ENCODE assay signal across 17 cellular contexts in the genomic region with DNA sequence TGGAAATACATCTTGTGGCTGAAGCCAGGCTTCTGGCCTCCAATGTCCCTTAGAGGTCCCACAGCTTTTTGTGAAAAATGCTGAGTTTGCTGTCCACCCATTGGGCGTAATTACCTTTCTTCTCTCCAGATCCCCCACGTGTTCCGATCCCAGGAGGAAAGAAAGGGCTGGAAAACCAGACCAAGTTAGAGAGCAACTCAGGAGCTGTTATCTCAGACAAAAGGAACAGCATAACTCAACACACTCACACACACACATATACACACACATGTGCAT.
DNase-seq lines count a peak whose midpoint lies in the region; ATAC-seq, FAIRE-seq and TF ChIP-seq lines count a peak whose summit lies in the region.
"Had no signal": no experiment of that assay in that cellular context is flagged by ENCODE, and none has a peak within 500 bp of the region (broad histone marks: within the 10 kb centered on the region; RNA-seq: fewer than 3 reads in every experiment).

No MANE protein-coding gene starts in this region.

- no peak overlapping the region for H4K8ac ChIP-seq in IMR-90 (ENCODE audit: low read depth in 2 of 2, low read length in 2 of 2)
- H4K8ac ChIP-seq in mesenchymal stem cell (ENCODE audit: low read length): peak overlapping the region; percentile 37

- no peak for TF ChIP-seq EP300 in A549 (IDR thresholded peaks at IDR 0.05)

- H3K36me3 ChIP-seq in right atrium auricular region (no peaks in the 10 kb centered on the region), IMR-90 (ENCODE audit: control insufficient read depth, insufficient read depth, low read length) (no peaks in the 10 kb centered on the region), mesenchymal stem cell (ENCODE audit: control insufficient read depth in 1 of 2, insufficient read depth in 2 of 2, low read depth in 1 of 2, low read length in 2 of 2) (no peaks in the 10 kb centered on the region), WERI-Rb-1 (no peaks in the 10 kb centered on the region)

- H2AK5ac ChIP-seq in IMR-90 (ENCODE audit: low read depth, low read length) (peak overlapping the region; percentile 17; the same call in 1 of the 2 replicates), mesenchymal stem cell (ENCODE audit: low read length, severe bottlenecking) (no peak overlapping the region)

- no peak overlapping the region for H3K56ac ChIP-seq in IMR-90 (ENCODE audit: extremely low read depth, insufficient read depth, low read length)

- peak; percentile 34 for ATAC-seq in Right ventricle myocardium inferior
- ATAC-seq in A549: no peak
- no peak for ATAC-seq in IMR-90 (ENCODE audit: low read depth)
- ATAC-seq: CD8-positive, alpha-beta T cell had no signal

- H2BK12ac ChIP-seq in mesenchymal stem cell (ENCODE audit: low read length in 2 of 2): peak overlapping the region in 1 of 2 experiments; percentile 31

- no peak overlapping the region for H3K4me3 ChIP-seq in right atrium auricular region
- H3K4me3 ChIP-seq in A549: no peak overlapping the region
- H3K4me3 ChIP-seq in IMR-90 (ENCODE audit: insufficient read depth, low read depth, low read length): no peak overlapping the region
- no peak overlapping the region for H3K4me3 ChIP-seq in mesenchymal stem cell (ENCODE audit: insufficient read depth in 1 of 2, low read depth in 1 of 2, low read length in 2 of 2)
- no peak overlapping the region for H3K4me3 ChIP-seq in WERI-Rb-1 (ENCODE audit: low read depth, low read length)

- CTCF ChIA-PET in A549 (lab: Yijun Ruan, JAX): no interaction called here
- CTCF ChIA-PET in IMR-90 (lab: Yijun Ruan, JAX): no interaction called here

- H3K4ac ChIP-seq in IMR-90 (ENCODE audit: low read depth, low read length) (no peak overlapping the region), mesenchymal stem cell (ENCODE audit: low read depth in 1 of 2, low read length in 2 of 2) (peak overlapping the region in 1 of 2 experiments; percentile 61)

- H3K9ac ChIP-seq in IMR-90 (ENCODE audit: low read depth, low read length) (no peak overlapping the region), mesenchymal stem cell (ENCODE audit: low read length) (peak overlapping the region; percentile 44)

- TF ChIP-seq CTCF in right atrium auricular region (IDR thresholded peaks at IDR 0.05): no peak
- TF ChIP-seq CTCF in A549 (IDR thresholded peaks at IDR 0.05): no peak
- TF ChIP-seq CTCF in IMR-90 (conservative IDR thresholded peaks at IDR 0.05; ENCODE audit: low read depth, low read length): no peak
- no peak for TF ChIP-seq CTCF in WERI-Rb-1 (IDR thresholded peaks at IDR 0.05; ENCODE audit: low read depth, low read length)
- TF ChIP-seq CTCF in GM20000 (IDR thresholded peaks at IDR 0.05; ENCODE audit: extremely low read depth, missing control alignments): no peak

- H3K4me2 ChIP-seq in A549 (no peak overlapping the region), IMR-90 (ENCODE audit: low read depth, low read length) (no peak overlapping the region), mesenchymal stem cell (ENCODE audit: low read length, poor library complexity, severe bottlenecking) (no peak overlapping the region)

- H2BK20ac ChIP-seq in IMR-90 (ENCODE audit: low read depth, low read length): no peak overlapping the region

- H2BK120ac ChIP-seq in IMR-90 (ENCODE audit: low read depth, low read length) (no peak overlapping the region), mesenchymal stem cell (ENCODE audit: low read depth, low read length) (no peak overlapping the region)

- H4K91ac ChIP-seq in IMR-90 (ENCODE audit: insufficient read depth, low read depth, low read length) (no peak overlapping the region), mesenchymal stem cell (ENCODE audit: low read length) (no peak overlapping the region)

- in situ Hi-C loops in IMR-90 (cut with MboI; ENCODE audit: low sequenced_read_pairs): no loop called here

- H2AFZ ChIP-seq in IMR-90 (replicated peaks; ENCODE audit: low read length, poor library complexity): no peak overlapping the region
- no peak overlapping the region for H2AFZ ChIP-seq in mesenchymal stem cell (ENCODE audit: low read depth, low read length)

- intact Hi-C loops in Right ventricle myocardium inferior (cut with DNase I) (no loop called here), IMR-90 (cut with micrococcal nuclease) (no loop called here)

- H3K23ac ChIP-seq in IMR-90 (ENCODE audit: low read depth, low read length) (no peak overlapping the region), mesenchymal stem cell (ENCODE audit: low read length in 2 of 2) (no peak overlapping the region)

- H3K18ac ChIP-seq in IMR-90 (ENCODE audit: low read depth, low read length) (no peak overlapping the region), mesenchymal stem cell (ENCODE audit: low read depth in 1 of 2, low read length in 2 of 2) (peak overlapping the region in 1 of 2 experiments; percentile 35)

- dilution Hi-C loops in IMR-90 (cut with HindIII; ENCODE audit: low sequenced_read_pairs, unreplicated experiment): no loop called here

- H3K27ac ChIP-seq in right atrium auricular region (no peak overlapping the region), A549 (no peak overlapping the region), IMR-90 (ENCODE audit: insufficient read depth, low read length) (no peak overlapping the region), mesenchymal stem cell (ENCODE audit: low read length, poor library complexity, severe bottlenecking) (no peak overlapping the region), WERI-Rb-1 (no peak overlapping the region)

- FAIRE-seq in A549 (lab: Jason Lieb, UNC): no peak
- FAIRE-seq: D721Med, G401.6, GM12891, H1, HTR-8/SVneo had no signal

- 0 out of 2 replicates have a peak, but pooled peaks cover 4% of the 10 kb centered on the region for H4K20me1 ChIP-seq in IMR-90 (ENCODE audit: insufficient read depth, low read length)

- TF ChIP-seq RAD21 in A549 (conservative IDR thresholded peaks at IDR 0.05 in 1 of 2, IDR thresholded peaks at IDR 0.05 in 1 of 2) (no peak), IMR-90 (IDR thresholded peaks at IDR 0.05; ENCODE audit: low read length) (no peak)

- POLR2A ChIA-PET in A549 (lab: Yijun Ruan, JAX): no interaction called here
- POLR2A ChIA-PET in IMR-90 (lab: Charles Lee; ENCODE audit: unreplicated experiment): no interaction called here

- no peak for TF ChIP-seq POLR2A in A549 (IDR thresholded peaks at IDR 0.05; ENCODE audit: low read length)
- TF ChIP-seq POLR2A in IMR-90 (IDR thresholded peaks at IDR 0.05; ENCODE audit: low read depth, low read length): no peak

- H4K5ac ChIP-seq in IMR-90 (ENCODE audit: low read depth, low read length): no peak overlapping the region

- no peak overlapping the region for H3K14ac ChIP-seq in IMR-90 (replicated peaks; ENCODE audit: low read depth, low read length)
- H3K14ac ChIP-seq in mesenchymal stem cell (ENCODE audit: low read length in 2 of 2): no peak overlapping the region

- WGBS in A549 (ENCODE audit: missing lambda C conversion rate): 89% methylated on average over 3 of the region's 3 CpGs
- WGBS in IMR-90 (ENCODE audit: extremely low coverage in 2 of 2, insufficient read length in 1 of 2), 2 experiments: 100% methylated on average over 2 of the region's 3 CpGs; no CpG with 5 or more reads in 1 of the 2 experiments
- WGBS in mesenchymal stem cell: 84% methylated on average over 3 of the region's 3 CpGs

- H3K4me1 ChIP-seq in right atrium auricular region: no peaks in the 10 kb centered on the region
- peaks cover 9% of the 10 kb centered on the region; the same call in 2 of the 3 replicates for H3K4me1 ChIP-seq in A549
- 0 out of 2 replicates have a peak, but pooled peaks cover 4% of the 10 kb centered on the region for H3K4me1 ChIP-seq in IMR-90 (ENCODE audit: control insufficient read depth, insufficient read depth, low read length)
- peaks cover 6% of the 10 kb centered on the region for H3K4me1 ChIP-seq in mesenchymal stem cell (ENCODE audit: control insufficient read depth, insufficient read depth, low read depth, low read length)

- peaks cover 7% of the 10 kb centered on the region for H3K9me1 ChIP-seq in IMR-90 (ENCODE audit: insufficient read depth, low read length)

- no peak for DNase-seq in Right ventricle myocardium inferior (ENCODE audit: missing footprints)
- DNase-seq in right atrium auricular region (ENCODE audit: low spot score): no peak
- DNase-seq in A549 (ENCODE audit: low read depth in 1 of 2, low spot score in 1 of 2): no peak
- no peak for DNase-seq in IMR-90
- DNase-seq in mesenchymal stem cell: no peak
- no peak for DNase-seq in WERI-Rb-1
- no peak for DNase-seq in GM20000 (ENCODE audit: low spot score)
- DNase-seq in NCI-H82 (lab: John Stamatoyannopoulos, UW): no peak
- DNase-seq: CD8-positive, alpha-beta T cell; COR-L47; DMS153; DMS79 treated with DMSO at 0.1 percent for 48 hours had no signal

- BruUV-seq in IMR-90 (replicated peaks; lab: Mats Ljungman, UMichigan): no TSS peak

- no peak overlapping the region for H2AK9ac ChIP-seq in IMR-90 (replicated peaks; ENCODE audit: low read depth, low read length, poor library complexity)

- H3K9me3 ChIP-seq in right atrium auricular region (no peaks in the 10 kb centered on the region), A549 (no peaks in the 10 kb centered on the region), IMR-90 (ENCODE audit: control insufficient read depth, insufficient read depth, low read length) (peaks cover 3% of the 10 kb centered on the region; the same call in 1 of the 2 replicates), mesenchymal stem cell (ENCODE audit: control insufficient read depth, low read length) (no peaks in the 10 kb centered on the region), WERI-Rb-1 (ENCODE audit: severe bottlenecking) (peaks cover 4% of the 10 kb centered on the region)

- H3K27me3 ChIP-seq in right atrium auricular region: no peaks in the 10 kb centered on the region
- H3K27me3 ChIP-seq in IMR-90 (ENCODE audit: control insufficient read depth, insufficient read depth, low read length): peaks cover 4% of the 10 kb centered on the region; the same call in 1 of the 2 replicates
- peaks cover 0 to 4% of the 10 kb centered on the region in 2 experiments for H3K27me3 ChIP-seq in mesenchymal stem cell (ENCODE audit: control insufficient read depth in 1 of 2, insufficient read depth in 1 of 2, low read length in 2 of 2)
- no peaks in the 10 kb centered on the region for H3K27me3 ChIP-seq in WERI-Rb-1 (ENCODE audit: insufficient read depth, low read depth, severe bottlenecking)

- H2BK15ac ChIP-seq in IMR-90 (ENCODE audit: low read depth, low read length) (no peak overlapping the region), mesenchymal stem cell (ENCODE audit: low read depth, poor library complexity, severe bottlenecking) (no peak overlapping the region)

- H2BK5ac ChIP-seq in IMR-90 (ENCODE audit: low read depth, low read length, poor library complexity, severe bottlenecking): no peak overlapping the region
- H2BK5ac ChIP-seq in mesenchymal stem cell (ENCODE audit: low read depth, low read length, poor library complexity, severe bottlenecking): peak overlapping the region; percentile 45

- no peaks in the 10 kb centered on the region for H3K79me1 ChIP-seq in IMR-90 (ENCODE audit: low read depth in 1 of 2, low read length in 2 of 2)
- no peaks in the 10 kb centered on the region for H3K79me1 ChIP-seq in mesenchymal stem cell (replicated peaks; ENCODE audit: low read length, poor library complexity, severe bottlenecking)

TF ChIP-seq in A549, 52 proteins besides CTCF, POLR2A, EP300 and RAD21 (continues in another document):
- peak; percentile 42 for TF ChIP-seq MAFK (IDR thresholded peaks at IDR 0.05; ENCODE audit: partially characterized antibody)

TF ChIP-seq in IMR-90, 13 proteins besides CTCF, POLR2A, EP300 and RAD21 (continues in another document):
- peak; percentile 31; the same call in 1 of the 2 replicates for TF ChIP-seq MAFK (IDR thresholded peaks at IDR 0.05; ENCODE audit: low read depth, low read length)
